In the genomic region with DNA sequence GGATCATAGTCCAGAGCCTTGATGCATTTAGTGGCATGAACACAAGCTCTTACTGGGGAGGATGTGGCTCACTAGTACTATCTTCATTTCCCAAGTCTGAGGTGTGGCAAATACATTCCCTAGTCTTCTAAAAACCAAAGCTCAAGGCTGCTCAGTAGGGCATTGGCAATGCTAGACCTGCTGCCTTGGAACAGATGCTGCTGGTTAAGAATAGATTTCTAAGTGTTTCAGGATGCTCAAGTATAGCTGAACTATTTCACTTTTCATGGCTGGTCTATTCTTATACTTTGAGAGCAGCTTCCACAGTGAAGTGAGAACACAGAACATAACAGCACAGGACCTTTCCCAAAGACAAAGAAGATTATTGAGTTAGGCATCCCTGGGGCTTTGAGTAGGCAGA, we compare ENCODE assay signal across 18 cellular contexts.
"Had no signal": no experiment of that assay in that cellular context is flagged by ENCODE, and none has a peak within 500 bp of the region (broad histone marks: within the 10 kb centered on the region; RNA-seq: fewer than 3 reads in every experiment).

No MANE protein-coding gene starts in this region.

- H3K4me3 ChIP-seq: heart left ventricle, lower lobe of right lung, sigmoid colon had no signal

- DNase-seq: activated CD4-positive, alpha-beta T cell treated with anti-CD3 and anti-CD28 coated beads, Interleukin-2, amount 50 U/mL, for 1 hour; activated CD8-positive, alpha-beta memory T cell treated with anti-CD3 and anti-CD28 coated beads for 24 hours; activated naive CD4-positive, alpha-beta T cell treated with Interleukin-2 at 50 U/mL for 16 hours; dermis blood vessel endothelial cell; effector memory CD8-positive, alpha-beta T cell; heart left ventricle; left colon; lower lobe of right lung; sigmoid colon; stimulated activated CD4-positive, alpha-beta T cell treated with anti-CD3 and anti-CD28 coated beads, Interleukin-12 subunit alpha, Interleukin-12 subunit beta, amount 100 ng/mL, for 4 hours; stimulated activated CD4-positive, alpha-beta T cell treated with anti-CD3 and anti-CD28 coated beads, Interleukin-2, amount 100 ng/mL, for 24 hours had no signal

- H3K79me2 ChIP-seq: parathyroid adenoma had no signal

- H3K4me1 ChIP-seq: parathyroid adenoma, sigmoid colon had no signal

- H3K27ac ChIP-seq: heart left ventricle, lower lobe of right lung, parathyroid adenoma, sigmoid colon had no signal

- FAIRE-seq: astrocyte, frontal cortex, islet of Langerhans, urothelium cell line had no signal

- H2AFZ ChIP-seq: parathyroid adenoma had no signal

- ATAC-seq: activated CD4-positive, CD25-positive, alpha-beta regulatory T cell treated with anti-CD3 and anti-CD28 coated beads, Interleukin-2, amount 50 U/mL, for 24 hours; effector memory CD8-positive, alpha-beta T cell; heart left ventricle; left colon; lower lobe of right lung; stimulated activated effector memory CD8-positive, alpha-beta T cell treated with anti-CD3 and anti-CD28 coated beads, Interleukin-12 subunit alpha, Interleukin-12 subunit beta, amount 100 ng/mL, for 72 hours had no signal

- H3K9ac ChIP-seq: parathyroid adenoma had no signal

- H3K27me3 ChIP-seq: heart left ventricle, sigmoid colon had no signal

- H3K9me3 ChIP-seq: heart left ventricle, lower lobe of right lung, sigmoid colon had no signal

- H3K36me3 ChIP-seq: heart left ventricle, lower lobe of right lung, sigmoid colon had no signal
